ENCODE assay signal across 1 cellular context in the genomic region with DNA sequence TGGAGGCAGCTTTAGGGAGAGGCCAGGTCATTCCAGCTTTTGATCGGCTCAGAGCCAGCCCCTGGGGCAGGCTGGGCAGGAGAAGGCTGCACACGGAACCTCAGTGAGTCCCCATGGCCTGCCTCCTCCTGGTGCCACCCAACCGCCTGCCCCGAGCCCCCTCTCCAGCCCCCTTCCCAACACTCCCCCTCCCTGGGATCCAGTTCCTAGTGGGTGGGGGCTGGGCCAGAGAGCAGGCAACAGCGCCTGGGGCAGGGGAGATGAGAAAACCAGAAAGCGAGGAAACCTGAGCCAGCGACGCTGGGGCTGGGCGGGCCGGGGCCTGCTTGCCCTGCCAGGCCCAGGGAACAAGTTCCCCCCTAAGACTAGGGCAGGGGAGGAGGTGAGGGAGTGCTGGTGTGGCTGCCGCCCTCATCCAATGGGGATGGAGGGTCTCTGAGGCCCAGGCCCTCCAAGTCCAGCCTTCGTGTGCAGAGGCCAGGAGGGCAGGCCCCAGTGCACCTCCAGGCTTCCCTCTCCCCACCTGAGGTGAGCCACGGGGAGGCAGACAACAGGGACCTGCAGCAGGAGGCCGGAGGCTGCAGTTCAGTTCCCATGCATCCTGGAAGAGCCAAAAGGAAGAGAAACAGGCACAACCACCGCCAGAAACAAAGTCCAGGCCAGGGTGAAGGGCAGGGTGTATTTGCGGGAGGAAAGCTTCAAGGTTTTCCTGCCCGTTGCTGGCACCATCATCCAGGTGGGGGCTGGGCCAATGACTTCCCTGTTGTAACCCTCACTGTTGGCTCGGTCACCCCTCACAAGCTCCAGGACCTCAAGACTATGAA.
TF ChIP-seq lines count a peak whose summit lies in the region.

No MANE protein-coding gene starts in this region.

TF ChIP-seq in WTC11, 78 proteins besides CTCF, POLR2A, EP300 and RAD21 (continued from another document):
- TF ChIP-seq, protein P1, sequence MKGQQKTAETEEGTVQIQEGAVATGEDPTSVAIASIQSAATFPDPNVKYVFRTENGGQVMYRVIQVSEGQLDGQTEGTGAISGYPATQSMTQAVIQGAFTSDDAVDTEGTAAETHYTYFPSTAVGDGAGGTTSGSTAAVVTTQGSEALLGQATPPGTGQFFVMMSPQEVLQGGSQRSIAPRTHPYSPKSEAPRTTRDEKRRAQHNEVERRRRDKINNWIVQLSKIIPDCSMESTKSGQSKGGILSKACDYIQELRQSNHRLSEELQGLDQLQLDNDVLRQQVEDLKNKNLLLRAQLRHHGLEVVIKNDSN (CRISPR knock-in tag; IDR thresholded peaks at IDR 0.05) = no peak
- no peak for TF ChIP-seq ZBTB21 (CRISPR knock-in tag; IDR thresholded peaks at IDR 0.05; ENCODE audit: borderline replicate concordance)
- peak; percentile 41; the same call in 1 of the 2 replicates for TF ChIP-seq TEAD1 (CRISPR knock-in tag; IDR thresholded peaks at IDR 0.05)
- TF ChIP-seq, protein P2, sequence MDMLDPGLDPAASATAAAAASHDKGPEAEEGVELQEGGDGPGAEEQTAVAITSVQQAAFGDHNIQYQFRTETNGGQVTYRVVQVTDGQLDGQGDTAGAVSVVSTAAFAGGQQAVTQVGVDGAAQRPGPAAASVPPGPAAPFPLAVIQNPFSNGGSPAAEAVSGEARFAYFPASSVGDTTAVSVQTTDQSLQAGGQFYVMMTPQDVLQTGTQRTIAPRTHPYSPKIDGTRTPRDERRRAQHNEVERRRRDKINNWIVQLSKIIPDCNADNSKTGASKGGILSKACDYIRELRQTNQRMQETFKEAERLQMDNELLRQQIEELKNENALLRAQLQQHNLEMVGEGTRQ (CRISPR knock-in tag; IDR thresholded peaks at IDR 0.05) = no peak
- TF ChIP-seq RORB (CRISPR knock-in tag; IDR thresholded peaks at IDR 0.05) = no peak
- TF ChIP-seq NFYB (CRISPR knock-in tag; conservative IDR thresholded peaks at IDR 0.05; ENCODE audit: low read depth) = no peak
- TF ChIP-seq, protein P3, sequence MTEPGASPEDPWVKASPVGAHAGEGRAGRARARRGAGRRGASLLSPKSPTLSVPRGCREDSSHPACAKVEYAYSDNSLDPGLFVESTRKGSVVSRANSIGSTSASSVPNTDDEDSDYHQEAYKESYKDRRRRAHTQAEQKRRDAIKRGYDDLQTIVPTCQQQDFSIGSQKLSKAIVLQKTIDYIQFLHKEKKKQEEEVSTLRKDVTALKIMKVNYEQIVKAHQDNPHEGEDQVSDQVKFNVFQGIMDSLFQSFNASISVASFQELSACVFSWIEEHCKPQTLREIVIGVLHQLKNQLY (CRISPR knock-in tag; IDR thresholded peaks at IDR 0.05) = no peak
- no peak for TF ChIP-seq ZNF219 (CRISPR knock-in tag; IDR thresholded peaks at IDR 0.05; ENCODE audit: borderline replicate concordance)
- TF ChIP-seq, protein P4, sequence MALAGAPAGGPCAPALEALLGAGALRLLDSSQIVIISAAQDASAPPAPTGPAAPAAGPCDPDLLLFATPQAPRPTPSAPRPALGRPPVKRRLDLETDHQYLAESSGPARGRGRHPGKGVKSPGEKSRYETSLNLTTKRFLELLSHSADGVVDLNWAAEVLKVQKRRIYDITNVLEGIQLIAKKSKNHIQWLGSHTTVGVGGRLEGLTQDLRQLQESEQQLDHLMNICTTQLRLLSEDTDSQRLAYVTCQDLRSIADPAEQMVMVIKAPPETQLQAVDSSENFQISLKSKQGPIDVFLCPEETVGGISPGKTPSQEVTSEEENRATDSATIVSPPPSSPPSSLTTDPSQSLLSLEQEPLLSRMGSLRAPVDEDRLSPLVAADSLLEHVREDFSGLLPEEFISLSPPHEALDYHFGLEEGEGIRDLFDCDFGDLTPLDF (CRISPR knock-in tag; IDR thresholded peaks at IDR 0.05) = no peak
- no peak for TF ChIP-seq FOXJ3 (CRISPR knock-in tag; IDR thresholded peaks at IDR 0.05; ENCODE audit: borderline replicate concordance)
- TF ChIP-seq, protein P5, sequence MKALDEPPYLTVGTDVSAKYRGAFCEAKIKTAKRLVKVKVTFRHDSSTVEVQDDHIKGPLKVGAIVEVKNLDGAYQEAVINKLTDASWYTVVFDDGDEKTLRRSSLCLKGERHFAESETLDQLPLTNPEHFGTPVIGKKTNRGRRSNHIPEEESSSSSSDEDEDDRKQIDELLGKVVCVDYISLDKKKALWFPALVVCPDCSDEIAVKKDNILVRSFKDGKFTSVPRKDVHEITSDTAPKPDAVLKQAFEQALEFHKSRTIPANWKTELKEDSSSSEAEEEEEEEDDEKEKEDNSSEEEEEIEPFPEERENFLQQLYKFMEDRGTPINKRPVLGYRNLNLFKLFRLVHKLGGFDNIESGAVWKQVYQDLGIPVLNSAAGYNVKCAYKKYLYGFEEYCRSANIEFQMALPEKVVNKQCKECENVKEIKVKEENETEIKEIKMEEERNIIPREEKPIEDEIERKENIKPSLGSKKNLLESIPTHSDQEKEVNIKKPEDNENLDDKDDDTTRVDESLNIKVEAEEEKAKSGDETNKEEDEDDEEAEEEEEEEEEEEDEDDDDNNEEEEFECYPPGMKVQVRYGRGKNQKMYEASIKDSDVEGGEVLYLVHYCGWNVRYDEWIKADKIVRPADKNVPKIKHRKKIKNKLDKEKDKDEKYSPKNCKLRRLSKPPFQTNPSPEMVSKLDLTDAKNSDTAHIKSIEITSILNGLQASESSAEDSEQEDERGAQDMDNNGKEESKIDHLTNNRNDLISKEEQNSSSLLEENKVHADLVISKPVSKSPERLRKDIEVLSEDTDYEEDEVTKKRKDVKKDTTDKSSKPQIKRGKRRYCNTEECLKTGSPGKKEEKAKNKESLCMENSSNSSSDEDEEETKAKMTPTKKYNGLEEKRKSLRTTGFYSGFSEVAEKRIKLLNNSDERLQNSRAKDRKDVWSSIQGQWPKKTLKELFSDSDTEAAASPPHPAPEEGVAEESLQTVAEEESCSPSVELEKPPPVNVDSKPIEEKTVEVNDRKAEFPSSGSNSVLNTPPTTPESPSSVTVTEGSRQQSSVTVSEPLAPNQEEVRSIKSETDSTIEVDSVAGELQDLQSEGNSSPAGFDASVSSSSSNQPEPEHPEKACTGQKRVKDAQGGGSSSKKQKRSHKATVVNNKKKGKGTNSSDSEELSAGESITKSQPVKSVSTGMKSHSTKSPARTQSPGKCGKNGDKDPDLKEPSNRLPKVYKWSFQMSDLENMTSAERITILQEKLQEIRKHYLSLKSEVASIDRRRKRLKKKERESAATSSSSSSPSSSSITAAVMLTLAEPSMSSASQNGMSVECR (CRISPR knock-in tag; IDR thresholded peaks at IDR 0.05; ENCODE audit: borderline replicate concordance) = no peak
- no peak for TF ChIP-seq ZNF138 (CRISPR knock-in tag; conservative IDR thresholded peaks at IDR 0.05)
- no peak for TF ChIP-seq IRF2 (CRISPR knock-in tag; IDR thresholded peaks at IDR 0.05; ENCODE audit: borderline replicate concordance, low read depth)
- TF ChIP-seq ZNF416 (CRISPR knock-in tag; IDR thresholded peaks at IDR 0.05) = no peak
TF ChIP-seq in WTC11: peak in this region for 3.
